27 cellular contexts compared by ENCODE assay signal in the genomic region with DNA sequence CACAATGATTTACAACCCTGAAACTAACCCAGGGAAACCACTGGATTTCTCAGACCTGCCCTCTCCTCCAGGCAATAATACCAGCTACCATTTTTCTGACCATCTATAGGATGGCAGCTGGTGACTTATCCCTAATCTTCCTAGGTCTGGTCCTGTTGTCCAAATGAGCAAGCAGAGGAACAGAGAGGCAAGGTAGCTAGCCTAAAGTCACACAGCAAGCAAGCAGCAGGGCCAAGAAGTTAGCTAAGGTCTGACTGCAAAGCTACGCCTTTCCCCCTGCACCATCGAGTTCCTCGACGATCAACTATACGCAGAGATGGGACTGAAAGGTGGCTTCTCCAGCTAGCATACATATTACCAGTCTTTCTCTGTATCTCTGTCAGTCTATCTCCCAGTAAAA. TPM values are rescaled to one million over a fixed set of nuclear protein-coding genes. Genes with fewer than 3 reads are reported as not detected.
DNase-seq lines count a peak whose midpoint lies in the region; ATAC-seq and TF ChIP-seq lines count a peak whose summit lies in the region.
"Had no signal": no experiment of that assay in that cellular context is flagged by ENCODE, and none has a peak within 500 bp of the region (broad histone marks: within the 10 kb centered on the region; RNA-seq: fewer than 3 reads in every experiment).

No MANE protein-coding gene starts in this region.

- H3K9ac ChIP-seq in H9 (ENCODE audit: extremely low read depth, insufficient read length, low read length): no peak overlapping the region
- H3K9ac ChIP-seq in rectal smooth muscle tissue (ENCODE audit: low read length): no peak overlapping the region

- H3T11ph ChIP-seq in H9 (ENCODE audit: low read length): no peak overlapping the region

- H2BK120ac ChIP-seq in H9 (ENCODE audit: low read depth, low read length, poor library complexity, severe bottlenecking): no peak overlapping the region

- H3K4me1 Mint-ChIP-seq in H9: peaks cover 50 to 53% of the 10 kb centered on the region in 2 experiments
- H3K4me1 Mint-ChIP-seq in effector memory CD8-positive, alpha-beta T cell (ENCODE audit: low read depth in 2 of 2): peaks cover 52 to 67% of the 10 kb centered on the region in 2 donors

- H3K4me3 Mint-ChIP-seq in H9: peak overlapping the region in 1 of 2 experiments; percentile 36; a peak in 1 of 5 replicates
- peak overlapping the region; percentile 74 to 76 for H3K4me3 Mint-ChIP-seq in effector memory CD8-positive, alpha-beta T cell
- H3K4me3 Mint-ChIP-seq: activated naive CD8-positive, alpha-beta T cell treated with anti-CD3 and anti-CD28 coated beads for 36 hours; naive B cell; stimulated activated naive B cell treated with anti-CD40 and anti-IgM and Interleukin-4, amounts not matched to agents 10 μg/mL and 1 μg/mL and 100 μg/mL, for 72 hours had no signal

- H3K27ac ChIP-seq in H9 (ENCODE audit: insufficient read length, low read depth, low read length): no peak overlapping the region
- peak overlapping the region; percentile 75 for H3K27ac ChIP-seq in rectal smooth muscle tissue (ENCODE audit: low read depth, low read length)
- H3K27ac ChIP-seq: dorsolateral prefrontal cortex, epithelial cell of prostate, HL-60, SJSA1, suprapubic skin, VCaP had no signal

- peaks cover 6% of the 10 kb centered on the region for H4K20me1 ChIP-seq in H9 (ENCODE audit: control insufficient read depth, insufficient read depth, insufficient read length)

- H3K79me1 ChIP-seq in H9 (ENCODE audit: insufficient read depth, low read depth, low read length, poor library complexity, severe bottlenecking): no peaks in the 10 kb centered on the region

- no peak for ATAC-seq in effector memory CD8-positive, alpha-beta T cell (replicated peaks)
- ATAC-seq: heart left ventricle; left lobe of liver; stimulated activated naive B cell treated with anti-CD40 and anti-IgM and Interleukin-4, amounts not matched to agents 10 μg/mL and 1 μg/mL and 100 μg/mL, for 72 hours had no signal

- WGBS in H9 (ENCODE audit: extremely low coverage, insufficient read length, low lambda C conversion rate): no CpG with 5 or more reads among the region's 5 CpGs

- no peak overlapping the region for H4K5ac ChIP-seq in H9 (ENCODE audit: insufficient read length, low read depth, low read length)

- no peak overlapping the region for H3K4me2 ChIP-seq in H9 (ENCODE audit: insufficient read depth, insufficient read length, low read length)

- no peak overlapping the region for H3K18ac ChIP-seq in H9 (ENCODE audit: insufficient read length, low read depth, low read length)

- H3K4me1 ChIP-seq in H9 (ENCODE audit: insufficient read depth, low read length) (peaks cover 20% of the 10 kb centered on the region; the same call in 1 of the 2 replicates), rectal smooth muscle tissue (ENCODE audit: control insufficient read depth, insufficient read depth, low read length) (peaks cover 16% of the 10 kb centered on the region)

- H3K27me3 ChIP-seq in H9 (ENCODE audit: insufficient read depth, low read length) (no peaks in the 10 kb centered on the region), rectal smooth muscle tissue (ENCODE audit: control insufficient read depth, insufficient read depth, low read length) (no peaks in the 10 kb centered on the region)
- H3K27me3 ChIP-seq: dorsolateral prefrontal cortex, heart left ventricle, SJSA1, spleen, suprapubic skin had no signal

- H4K91ac ChIP-seq in H9 (ENCODE audit: insufficient read length, low read depth, low read length): peak overlapping the region; percentile 38

- H3K9me3 ChIP-seq in H9 (ENCODE audit: control insufficient read depth, low read depth, low read length): no peaks in the 10 kb centered on the region
- H3K9me3 ChIP-seq: SJSA1, spleen, suprapubic skin had no signal

- H3K56ac ChIP-seq in H9 (ENCODE audit: insufficient read length, low read depth, low read length): no peak overlapping the region

- H2BK5ac ChIP-seq in H9 (ENCODE audit: insufficient read length, low read length): no peak overlapping the region

- peaks cover 2% of the 10 kb centered on the region; the same call in 1 of the 2 replicates for H3K79me2 ChIP-seq in H9 (ENCODE audit: insufficient read depth, low read length)

- H3K36me3 Mint-ChIP-seq in H9 (ENCODE audit: insufficient read depth in 1 of 3, low read depth in 3 of 3): peaks cover 0 to 8% (median 0%) of the 10 kb centered on the region in 3 experiments; a peak in 3 of 7 replicates
- H3K36me3 Mint-ChIP-seq in effector memory CD8-positive, alpha-beta T cell (ENCODE audit: insufficient read depth): peaks cover 13% of the 10 kb centered on the region
- H3K36me3 Mint-ChIP-seq: naive B cell; stimulated activated naive B cell treated with anti-CD40 and anti-IgM and Interleukin-4, amounts not matched to agents 10 μg/mL and 1 μg/mL and 100 μg/mL, for 72 hours had no signal

- no peak overlapping the region for H2AFZ ChIP-seq in H9 (ENCODE audit: low read length)

- no peak overlapping the region for H2BK20ac ChIP-seq in H9 (ENCODE audit: low read depth, low read length, poor library complexity, severe bottlenecking)

- no peak overlapping the region for H2AK5ac ChIP-seq in H9 (ENCODE audit: insufficient read length, low read length)

- no peak overlapping the region for H3K4me3 ChIP-seq in rectal smooth muscle tissue (ENCODE audit: low read length)
- H3K4me3 ChIP-seq: dorsolateral prefrontal cortex, heart left ventricle, SJSA1, spleen, suprapubic skin had no signal

- H2BK15ac ChIP-seq in H9 (ENCODE audit: low read depth, low read length): no peak overlapping the region

- no peak overlapping the region for H4K8ac ChIP-seq in H9 (replicated peaks; ENCODE audit: insufficient read length, low read depth, low read length)

- TF ChIP-seq CTCF in H9 (conservative IDR thresholded peaks at IDR 0.05): no peak

- no peak overlapping the region for H3K4ac ChIP-seq in H9 (ENCODE audit: low read depth, low read length)

- no peaks in the 10 kb centered on the region; a peak in 1 of 5 replicates for H3K9me3 Mint-ChIP-seq in H9
- H3K9me3 Mint-ChIP-seq in effector memory CD8-positive, alpha-beta T cell: no peaks in the 10 kb centered on the region
- H3K9me3 Mint-ChIP-seq: activated naive CD8-positive, alpha-beta T cell treated with anti-CD3 and anti-CD28 coated beads for 36 hours; naive B cell; stimulated activated naive B cell treated with anti-CD40 and anti-IgM and Interleukin-4, amounts not matched to agents 10 μg/mL and 1 μg/mL and 100 μg/mL, for 72 hours had no signal

- DNase-seq in activated CD8-positive, alpha-beta memory T cell treated with anti-CD3 and anti-CD28 coated beads for 24 hours: peak; percentile 47
- DNase-seq in activated CD8-positive, alpha-beta memory T cell treated with anti-CD3 and anti-CD28 coated beads, Interleukin-2, amount 50 U/mL, for 4 hours: no peak
- DNase-seq in H9: no peak
- DNase-seq in effector memory CD8-positive, alpha-beta T cell: no peak
- DNase-seq in NCI-H128 (lab: John Stamatoyannopoulos, UW; ENCODE audit: unreplicated experiment): no peak
- DNase-seq in stimulated activated CD4-positive, alpha-beta T cell treated with anti-CD3 and anti-CD28 coated beads, Interleukin-4, amount 100 ng/mL, for 4 hours: no peak
- DNase-seq: ACHN; activated naive CD8-positive, alpha-beta T cell treated with anti-CD3 and anti-CD28 coated beads for 36 hours; activated T-cell treated with anti-CD3 and anti-CD28 coated beads, Interleukin-2, amount 50 U/mL, for 48 hours; central memory CD4-positive, alpha-beta T cell; dorsolateral prefrontal cortex; heart left ventricle; naive B cell; NCI-H1417; NCI-H2081; NCI-H345; NCI-H774; spleen; stimulated activated CD4-positive, alpha-beta T cell treated with anti-CD3 and anti-CD28 coated beads, Interleukin-2, amount 100 ng/mL, for 48 hours; stimulated activated naive B cell treated with anti-CD40 and anti-IgM and Interleukin-4, amounts not matched to agents 10 μg/mL and 1 μg/mL and 100 μg/mL, for 72 hours had no signal

- no peaks in the 10 kb centered on the region for H3K23me2 ChIP-seq in H9 (ENCODE audit: insufficient read length, low read depth, low read length, poor library complexity, severe bottlenecking)

- H3K27ac Mint-ChIP-seq in H9: peak overlapping the region in 2 of 3 experiments; percentile 36 to 87; a peak in 1 of 7 replicates
- peak overlapping the region; percentile 92 to 96 for H3K27ac Mint-ChIP-seq in effector memory CD8-positive, alpha-beta T cell
- H3K27ac Mint-ChIP-seq: activated naive CD8-positive, alpha-beta T cell treated with anti-CD3 and anti-CD28 coated beads for 36 hours; stimulated activated naive B cell treated with anti-CD40 and anti-IgM and Interleukin-4, amounts not matched to agents 10 μg/mL and 1 μg/mL and 100 μg/mL, for 72 hours had no signal

- H2BK12ac ChIP-seq in H9 (ENCODE audit: insufficient read length, low read depth, low read length): no peak overlapping the region

- no peaks in the 10 kb centered on the region for H3K36me3 ChIP-seq in rectal smooth muscle tissue (ENCODE audit: control insufficient read depth, insufficient read depth, low read length)
- H3K36me3 ChIP-seq: heart left ventricle, SJSA1, spleen, suprapubic skin had no signal

- no peak overlapping the region for H3K14ac ChIP-seq in H9 (ENCODE audit: insufficient read depth, low read length)

- H3K27me3 Mint-ChIP-seq in H9 (ENCODE audit: low read depth): peaks cover 5% of the 10 kb centered on the region
- no peaks in the 10 kb centered on the region for H3K27me3 Mint-ChIP-seq in effector memory CD8-positive, alpha-beta T cell
- H3K27me3 Mint-ChIP-seq: activated naive CD8-positive, alpha-beta T cell treated with anti-CD3 and anti-CD28 coated beads for 36 hours had no signal

- H3K23ac ChIP-seq in H9 (ENCODE audit: insufficient read length, low read depth, low read length): no peak overlapping the region

RNA-seq across cellular contexts. Expression of gene ATXN7L1, which starts 25.3 kb away (rescaled TPM):
- 22.0 and 24.3 TPM in 2 replicates for total RNA-seq in H9 (2021)
